ENCODE assay signal across 19 cellular contexts in genomic region chr13:35179494-35179893, GRCh38.
DNase-seq lines count a peak whose midpoint lies in the region; ATAC-seq and TF ChIP-seq lines count a peak whose summit lies in the region.
"Had no signal": no experiment of that assay in that cellular context is flagged by ENCODE, and none has a peak within 500 bp of the region (broad histone marks: within the 10 kb centered on the region; RNA-seq: fewer than 3 reads in every experiment).

No MANE protein-coding gene starts in this region.

- 34% methylated on average over 2 of the region's 2 CpGs for WGBS in suprapubic skin

- no peak for TF ChIP-seq POLR2A in suprapubic skin (IDR thresholded peaks at IDR 0.05)

- H3K4me3 Mint-ChIP-seq in brain: peak overlapping the region in 2 of 5 experiments; percentile 5 to 12
- H3K4me3 Mint-ChIP-seq: activated CD4-positive, alpha-beta T cell treated with anti-CD3 and anti-CD28 coated beads for 36 hours; stimulated activated memory B cell treated with anti-CD40 and anti-IgM and Interleukin-4, amounts not matched to agents 10 μg/mL and 1 μg/mL and 100 μg/mL, for 72 hours had no signal

- H3K27ac ChIP-seq in suprapubic skin: no peak overlapping the region
- H3K27ac ChIP-seq: A549, parathyroid adenoma, transverse colon had no signal

- H3K27me3 Mint-ChIP-seq in brain: no peaks in the 10 kb centered on the region
- H3K27me3 Mint-ChIP-seq: activated CD4-positive, alpha-beta T cell treated with anti-CD3 and anti-CD28 coated beads for 36 hours; stimulated activated memory B cell treated with anti-CD40 and anti-IgM and Interleukin-4, amounts not matched to agents 10 μg/mL and 1 μg/mL and 100 μg/mL, for 72 hours had no signal

- H3K36me3 ChIP-seq in suprapubic skin: no peaks in the 10 kb centered on the region
- H3K36me3 ChIP-seq: transverse colon had no signal

- TF ChIP-seq EP300 in Ishikawa (IDR thresholded peaks at IDR 0.05; ENCODE audit: borderline replicate concordance): no peak
- no peak for TF ChIP-seq EP300 in suprapubic skin (IDR thresholded peaks at IDR 0.05)

- peaks cover 17% of the 10 kb centered on the region for H3K4me1 Mint-ChIP-seq in brain
- H3K4me1 Mint-ChIP-seq: activated CD4-positive, alpha-beta T cell treated with anti-CD3 and anti-CD28 coated beads for 36 hours; stimulated activated memory B cell treated with anti-CD40 and anti-IgM and Interleukin-4, amounts not matched to agents 10 μg/mL and 1 μg/mL and 100 μg/mL, for 72 hours had no signal

- H3K27ac Mint-ChIP-seq in brain: peak overlapping the region in 4 of 5 experiments; percentile 4 to 74 (median 40)
- H3K27ac Mint-ChIP-seq: activated CD4-positive, alpha-beta T cell treated with anti-CD3 and anti-CD28 coated beads for 36 hours; stimulated activated memory B cell treated with anti-CD40 and anti-IgM and Interleukin-4, amounts not matched to agents 10 μg/mL and 1 μg/mL and 100 μg/mL, for 72 hours had no signal

- no peaks in the 10 kb centered on the region for H3K9me3 Mint-ChIP-seq in brain
- H3K9me3 Mint-ChIP-seq: stimulated activated memory B cell treated with anti-CD40 and anti-IgM and Interleukin-4, amounts not matched to agents 10 μg/mL and 1 μg/mL and 100 μg/mL, for 72 hours had no signal

- no peak for ATAC-seq in GM21528 (IDR thresholded peaks at IDR 0.05; ENCODE audit: low FRiP score, unreplicated experiment)
- ATAC-seq: A549; activated CD4-positive, alpha-beta T cell treated with anti-CD3 and anti-CD28 coated beads for 36 hours; K562; stimulated activated memory B cell treated with anti-CD40 and anti-IgM and Interleukin-4, amounts not matched to agents 10 μg/mL and 1 μg/mL and 100 μg/mL, for 72 hours had no signal

- no peaks in the 10 kb centered on the region for H3K9me3 ChIP-seq in suprapubic skin
- H3K9me3 ChIP-seq: A549, transverse colon had no signal

- H3K36me3 Mint-ChIP-seq in brain: peaks cover 47% of the 10 kb centered on the region

- no peak for TF ChIP-seq CTCF in brain (conservative IDR thresholded peaks at IDR 0.05)
- no peak for TF ChIP-seq CTCF in suprapubic skin (IDR thresholded peaks at IDR 0.05)

- no peaks in the 10 kb centered on the region for H3K4me1 ChIP-seq in suprapubic skin
- H3K4me1 ChIP-seq: A549, parathyroid adenoma, transverse colon had no signal

- H3K4me3 ChIP-seq in suprapubic skin: no peak overlapping the region
- H3K4me3 ChIP-seq: A549, K562, transverse colon had no signal

- no peak for TF ChIP-seq RAD21 in Ishikawa (IDR thresholded peaks at IDR 0.05; ENCODE audit: low read depth)

- H3K27me3 ChIP-seq in suprapubic skin: no peaks in the 10 kb centered on the region
- H3K27me3 ChIP-seq: transverse colon had no signal

- DNase-seq in A172 (ENCODE audit: low spot score) (peak; percentile 65), kidney glomerular epithelial cell (lab: John Stamatoyannopoulos, UW) (peak; percentile 54), suprapubic skin (ENCODE audit: low spot score in 2 of 2) (no peak), SK-N-DZ (ENCODE audit: low spot score) (no peak)
- DNase-seq in NK-92 treated with Interleukin-12 subunit alpha and Interleukin-12 subunit beta, amount 100 ng/mL, for 24 hours (lab: John Stamatoyannopoulos, UW): no peak
- DNase-seq: activated CD4-positive, alpha-beta T cell treated with anti-CD3 and anti-CD28 coated beads for 36 hours; activated CD8-positive, alpha-beta memory T cell treated with anti-CD3 and anti-CD28 coated beads, Interleukin-2, amount 50 U/mL, for 4 hours; activated gamma-delta T cell treated with Interleukin-2 at 50 U/mL for 16 hours; DND-41; NCI-H1105 treated with DMSO at 0.1 percent for 48 hours; SIG-M5; transverse colon had no signal

TF ChIP-seq in Ishikawa, 13 proteins besides CTCF, POLR2A, EP300 and RAD21:
- TF ChIP-seq TEAD4 (IDR thresholded peaks at IDR 0.05) (peak; percentile 78), YY1 (IDR thresholded peaks at IDR 0.05; ENCODE audit: low read depth) (no peak)

Comparison
In these comparisons a context has a peak if more than half of its experiments do, and no peak if none do; other contexts are left out.
1. DNase-seq: peak in A172 (single experiment) and kidney glomerular epithelial cell (single experiment); none in suprapubic skin (0 of 2), NK-92 treated with Interleukin-12 subunit alpha and Interleukin-12 subunit beta, amount 100 ng/mL, for 24 hours (single experiment) and SK-N-DZ (single experiment).